11 cellular contexts compared by ENCODE assay signal in genomic region chr12:93198086-93198485, GRCh38.
DNase-seq lines count a peak whose midpoint lies in the region; ATAC-seq and TF ChIP-seq lines count a peak whose summit lies in the region.
"Had no signal": no experiment of that assay in that cellular context is flagged by ENCODE, and none has a peak within 500 bp of the region (broad histone marks: within the 10 kb centered on the region; RNA-seq: fewer than 3 reads in every experiment).

No MANE protein-coding gene starts in this region.

- H3K27me3 ChIP-seq in BJ (ENCODE audit: control insufficient read depth, insufficient read depth, low read length), result no peaks in the 10 kb centered on the region
- H3K27me3 ChIP-seq: BLaER1 had no signal

- POLR2A ChIA-PET in BJ (lab: Charles Lee), result no interaction called here

- H3K27me3 Mint-ChIP-seq in mesothelial cell of epicardium (ENCODE audit: low read depth), result no peaks in the 10 kb centered on the region
- peaks cover 49 to 73% of the 10 kb centered on the region in 2 donors for H3K27me3 Mint-ChIP-seq in effector memory CD8-positive, alpha-beta T cell
- H3K27me3 Mint-ChIP-seq in immature natural killer cell (ENCODE audit: low read depth in 3 of 3), result peaks cover 2 to 13% (median 3%) of the 10 kb centered on the region in 3 donors

- H3K36me3 ChIP-seq in BJ (ENCODE audit: control insufficient read depth, insufficient read depth, low read length), result no peaks in the 10 kb centered on the region
- H3K36me3 ChIP-seq: BLaER1 had no signal

- no peak overlapping the region for H3K4me3 ChIP-seq in BJ (ENCODE audit: low read depth, low read length)
- H3K4me3 ChIP-seq: BLaER1 had no signal

- CTCF ChIA-PET in BJ (lab: Yijun Ruan, JAX), result no interaction called here

- peaks cover 5% of the 10 kb centered on the region for H3K36me3 Mint-ChIP-seq in mesothelial cell of epicardium
- no peaks in the 10 kb centered on the region for H3K36me3 Mint-ChIP-seq in effector memory CD8-positive, alpha-beta T cell (ENCODE audit: insufficient read depth)
- H3K36me3 Mint-ChIP-seq in immature natural killer cell, result no peaks in the 10 kb centered on the region

- no peak for ATAC-seq in effector memory CD8-positive, alpha-beta T cell (replicated peaks)
- ATAC-seq in HG02588 (IDR thresholded peaks at IDR 0.05; ENCODE audit: unreplicated experiment), result no peak

- H3K4me1 Mint-ChIP-seq in mesothelial cell of epicardium (peaks cover 51% of the 10 kb centered on the region), immature natural killer cell (no peaks in the 10 kb centered on the region)
- no peaks in the 10 kb centered on the region for H3K4me1 Mint-ChIP-seq in effector memory CD8-positive, alpha-beta T cell (ENCODE audit: low read depth in 2 of 2)

- no peak for TF ChIP-seq CTCF in BJ (IDR thresholded peaks at IDR 0.05; ENCODE audit: insufficient read depth, low read depth, low read length)
- no peak for TF ChIP-seq CTCF in mesothelial cell of epicardium (IDR thresholded peaks at IDR 0.05; ENCODE audit: unreplicated experiment)

- H3K4me3 Mint-ChIP-seq in mesothelial cell of epicardium (no peak overlapping the region), immature natural killer cell (no peak overlapping the region)
- no peak overlapping the region for H3K4me3 Mint-ChIP-seq in effector memory CD8-positive, alpha-beta T cell

- peak overlapping the region; percentile 28 for H3K27ac Mint-ChIP-seq in mesothelial cell of epicardium
- H3K27ac Mint-ChIP-seq in effector memory CD8-positive, alpha-beta T cell, result no peak overlapping the region
- H3K27ac Mint-ChIP-seq in immature natural killer cell, result no peak overlapping the region

- DNase-seq in BJ (ENCODE audit: low read depth), result peak; percentile 77
- DNase-seq in LoVo (ENCODE audit: low spot score), result peak; percentile 48
- DNase-seq in dermis blood vessel endothelial cell, result peak; percentile 61
- no peak for DNase-seq in mesothelial cell of epicardium (ENCODE audit: low spot score in 2 of 2, unreplicated experiment in 2 of 2)
- DNase-seq in effector memory CD8-positive, alpha-beta T cell, result no peak
- DNase-seq in ureter (ENCODE audit: low spot score), result no peak
- no peak for DNase-seq in immature natural killer cell
- DNase-seq: activated T-cell treated with anti-CD3 and anti-CD28 coated beads, Interleukin-2, amount 50 U/mL, for 1 hour; NCI-H1105 treated with DMSO at 0.1 percent for 48 hours had no signal

- H3K9me3 Mint-ChIP-seq in mesothelial cell of epicardium (peaks cover 8% of the 10 kb centered on the region), immature natural killer cell (no peaks in the 10 kb centered on the region)
- no peaks in the 10 kb centered on the region for H3K9me3 Mint-ChIP-seq in effector memory CD8-positive, alpha-beta T cell

Comparison
In these comparisons a context has a peak if more than half of its experiments do, and no peak if none do; other contexts are left out.
1. DNase-seq: peak in BJ (single experiment), LoVo (single experiment) and dermis blood vessel endothelial cell (single experiment); none in mesothelial cell of epicardium (0 of 2), effector memory CD8-positive, alpha-beta T cell (0 of 3), ureter (single experiment) and immature natural killer cell (0 of 3).